1 cellular context compared by ENCODE assay signal in the genomic region with DNA sequence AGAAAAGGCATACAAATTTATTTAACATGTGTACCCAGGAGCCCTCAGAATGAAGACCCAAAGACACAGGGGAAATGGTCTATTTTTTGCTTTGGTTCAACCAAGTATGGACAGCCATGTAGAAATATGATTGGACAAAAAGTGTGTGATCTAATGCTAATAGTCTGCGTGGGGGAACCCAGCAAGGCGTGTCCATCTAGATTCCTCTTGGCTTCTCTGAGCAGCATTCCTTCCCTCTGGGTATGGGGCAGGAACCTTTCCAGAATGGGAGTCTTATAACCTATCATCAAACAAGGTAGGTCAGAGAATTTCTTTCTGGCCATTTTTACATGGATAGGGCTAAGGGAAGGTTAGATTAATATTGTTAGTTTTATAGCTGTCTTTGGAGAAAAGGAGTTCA.
TF ChIP-seq lines count a peak whose summit lies in the region.

No MANE protein-coding gene starts in this region.

TF ChIP-seq in GM23338, 12 proteins besides CTCF, POLR2A, EP300 and RAD21 (continued from another document):
- TF ChIP-seq ZNF462 (CRISPR knock-in tag; IDR thresholded peaks at IDR 0.05) (no peak), CREB1 (CRISPR knock-in tag; IDR thresholded peaks at IDR 0.05; ENCODE audit: low read depth) (no peak), ZNF114 (CRISPR knock-in tag; IDR thresholded peaks at IDR 0.05) (no peak), EZH2phosphoT487 (IDR thresholded peaks at IDR 0.05; ENCODE audit: unreplicated experiment) (no peak), EZH2 (IDR thresholded peaks at IDR 0.05; ENCODE audit: low read depth, unreplicated experiment) (no peak), POLR2AphosphoS5 (IDR thresholded peaks at IDR 0.05; ENCODE audit: low read depth) (no peak), NANOG (IDR thresholded peaks at IDR 0.05; ENCODE audit: borderline replicate concordance) (no peak)
- TF ChIP-seq, protein P1, sequence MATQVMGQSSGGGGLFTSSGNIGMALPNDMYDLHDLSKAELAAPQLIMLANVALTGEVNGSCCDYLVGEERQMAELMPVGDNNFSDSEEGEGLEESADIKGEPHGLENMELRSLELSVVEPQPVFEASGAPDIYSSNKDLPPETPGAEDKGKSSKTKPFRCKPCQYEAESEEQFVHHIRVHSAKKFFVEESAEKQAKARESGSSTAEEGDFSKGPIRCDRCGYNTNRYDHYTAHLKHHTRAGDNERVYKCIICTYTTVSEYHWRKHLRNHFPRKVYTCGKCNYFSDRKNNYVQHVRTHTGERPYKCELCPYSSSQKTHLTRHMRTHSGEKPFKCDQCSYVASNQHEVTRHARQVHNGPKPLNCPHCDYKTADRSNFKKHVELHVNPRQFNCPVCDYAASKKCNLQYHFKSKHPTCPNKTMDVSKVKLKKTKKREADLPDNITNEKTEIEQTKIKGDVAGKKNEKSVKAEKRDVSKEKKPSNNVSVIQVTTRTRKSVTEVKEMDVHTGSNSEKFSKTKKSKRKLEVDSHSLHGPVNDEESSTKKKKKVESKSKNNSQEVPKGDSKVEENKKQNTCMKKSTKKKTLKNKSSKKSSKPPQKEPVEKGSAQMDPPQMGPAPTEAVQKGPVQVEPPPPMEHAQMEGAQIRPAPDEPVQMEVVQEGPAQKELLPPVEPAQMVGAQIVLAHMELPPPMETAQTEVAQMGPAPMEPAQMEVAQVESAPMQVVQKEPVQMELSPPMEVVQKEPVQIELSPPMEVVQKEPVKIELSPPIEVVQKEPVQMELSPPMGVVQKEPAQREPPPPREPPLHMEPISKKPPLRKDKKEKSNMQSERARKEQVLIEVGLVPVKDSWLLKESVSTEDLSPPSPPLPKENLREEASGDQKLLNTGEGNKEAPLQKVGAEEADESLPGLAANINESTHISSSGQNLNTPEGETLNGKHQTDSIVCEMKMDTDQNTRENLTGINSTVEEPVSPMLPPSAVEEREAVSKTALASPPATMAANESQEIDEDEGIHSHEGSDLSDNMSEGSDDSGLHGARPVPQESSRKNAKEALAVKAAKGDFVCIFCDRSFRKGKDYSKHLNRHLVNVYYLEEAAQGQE (IDR thresholded peaks at IDR 0.05; ENCODE audit: unreplicated experiment) = no peak
TF ChIP-seq in GM23338: peak in this region for 0.
